In genomic region chr7:111162692-111163091, GRCh38 we compare ENCODE assay signal across 28 cellular contexts.
DNase-seq lines count a peak whose midpoint lies in the region; ATAC-seq, FAIRE-seq and TF ChIP-seq lines count a peak whose summit lies in the region.
"Had no signal": no experiment of that assay in that cellular context is flagged by ENCODE, and none has a peak within 500 bp of the region (broad histone marks: within the 10 kb centered on the region; RNA-seq: fewer than 3 reads in every experiment).

No MANE protein-coding gene starts in this region.

- no peaks in the 10 kb centered on the region for H3K79me2 ChIP-seq in GM23338 (replicated peaks; ENCODE audit: insufficient read depth)
- no peaks in the 10 kb centered on the region for H3K79me2 ChIP-seq in K562 (ENCODE audit: control insufficient read depth, insufficient read depth, low read length)

- H3K27me3 ChIP-seq in GM23338 (ENCODE audit: insufficient read depth) (no peaks in the 10 kb centered on the region), K562 (ENCODE audit: control insufficient read depth in 2 of 2, insufficient read depth in 2 of 2, low read length in 2 of 2) (no peaks in the 10 kb centered on the region), mesenchymal stem cell (ENCODE audit: control insufficient read depth in 1 of 2, insufficient read depth in 1 of 2, low read length in 2 of 2) (no peaks in the 10 kb centered on the region), WERI-Rb-1 (ENCODE audit: insufficient read depth, low read depth, severe bottlenecking) (no peaks in the 10 kb centered on the region)
- H3K27me3 ChIP-seq: BLaER1 had no signal

- H3K9me3 ChIP-seq in K562 (replicated peaks; ENCODE audit: control insufficient read depth, insufficient read depth, low read depth, low read length) (no peaks in the 10 kb centered on the region), mesenchymal stem cell (ENCODE audit: control insufficient read depth, low read length) (no peaks in the 10 kb centered on the region), WERI-Rb-1 (ENCODE audit: severe bottlenecking) (no peaks in the 10 kb centered on the region)
- H3K9me3 ChIP-seq: BLaER1 had no signal

- H3K36me3 Mint-ChIP-seq in GM23338 (ENCODE audit: low read depth) = no peaks in the 10 kb centered on the region

- no peak overlapping the region for H3K27ac Mint-ChIP-seq in GM23338
- H3K27ac Mint-ChIP-seq: H9; HFFc6; T-helper 1 cell treated with Interleukin-12 subunit alpha and Interleukin-12 subunit beta and Interleukin-4 antibody, amounts not matched to agents 30 μg/mL and 1 μg/mL, for 36 hours had no signal

- no peaks in the 10 kb centered on the region for H3K36me3 ChIP-seq in GM23338 (ENCODE audit: insufficient read depth)
- no peaks in the 10 kb centered on the region for H3K36me3 ChIP-seq in K562 (ENCODE audit: control insufficient read depth, insufficient read depth, low read length)
- H3K36me3 ChIP-seq in mesenchymal stem cell (ENCODE audit: control insufficient read depth in 1 of 2, insufficient read depth in 2 of 2, low read depth in 1 of 2, low read length in 2 of 2) = no peaks in the 10 kb centered on the region
- no peaks in the 10 kb centered on the region for H3K36me3 ChIP-seq in WERI-Rb-1
- H3K36me3 ChIP-seq: BLaER1 had no signal

- intact Hi-C loops in K562 (cut with micrococcal nuclease) = no loop called here

- H2BK120ac ChIP-seq in mesenchymal stem cell (ENCODE audit: low read depth, low read length) = no peak overlapping the region

- no peak for FAIRE-seq in K562 (lab: Jason Lieb, UNC)
- FAIRE-seq: GM12892 had no signal

- H3K4me1 ChIP-seq in GM23338 (ENCODE audit: insufficient read depth) = no peaks in the 10 kb centered on the region
- no peaks in the 10 kb centered on the region for H3K4me1 ChIP-seq in K562 (replicated peaks in 1 of 2; ENCODE audit: control insufficient read depth in 2 of 2, insufficient read depth in 2 of 2, low read length in 2 of 2)
- H3K4me1 ChIP-seq in mesenchymal stem cell (ENCODE audit: control insufficient read depth, insufficient read depth, low read depth, low read length) = no peaks in the 10 kb centered on the region

- peak overlapping the region in 1 of 2 experiments; percentile 52 for H2BK12ac ChIP-seq in mesenchymal stem cell (ENCODE audit: low read length in 2 of 2)

- H3K79me1 ChIP-seq in mesenchymal stem cell (replicated peaks; ENCODE audit: low read length, poor library complexity, severe bottlenecking) = peaks cover 2% of the 10 kb centered on the region

- H3K9me1 ChIP-seq in K562 (ENCODE audit: control insufficient read depth, insufficient read depth, low read length) = no peaks in the 10 kb centered on the region

- POLR2A ChIA-PET in K562 (lab: Yijun Ruan, JAX) = interaction anchor here (2.3 kb wide), 1 partner anchor 10 kb away, joined by 14 read pairs; no protein-coding TSS in a partner anchor

- ATAC-seq in GM23338 (peak; percentile 34; the same call in 1 of the 3 replicates), K562 (peak; percentile 60), HG03442 (IDR thresholded peaks at IDR 0.05; ENCODE audit: unreplicated experiment) (no peak), GM21529 (IDR thresholded peaks at IDR 0.05; ENCODE audit: unreplicated experiment) (no peak)

- no peak overlapping the region for H3K4me2 ChIP-seq in GM23338
- H3K4me2 ChIP-seq in K562 (ENCODE audit: insufficient read depth, low read length) = no peak overlapping the region
- no peak overlapping the region for H3K4me2 ChIP-seq in mesenchymal stem cell (ENCODE audit: low read length, poor library complexity, severe bottlenecking)
- H3K4me2 ChIP-seq: BLaER1, PC-9 had no signal

- no peak overlapping the region for H4K91ac ChIP-seq in mesenchymal stem cell (ENCODE audit: low read length)

- H2AFZ ChIP-seq in GM23338 = no peak overlapping the region
- no peak overlapping the region for H2AFZ ChIP-seq in K562 (ENCODE audit: low read depth, low read length)
- H2AFZ ChIP-seq in mesenchymal stem cell (ENCODE audit: low read depth, low read length) = peak overlapping the region; percentile 14
- H2AFZ ChIP-seq: PC-9 had no signal

- H3K23ac ChIP-seq in mesenchymal stem cell (ENCODE audit: low read length in 2 of 2) = no peak overlapping the region

- no peak overlapping the region for H2BK15ac ChIP-seq in mesenchymal stem cell (ENCODE audit: low read depth, poor library complexity, severe bottlenecking)

- DNase-seq in GM23338 (ENCODE audit: low spot score) = no peak
- peak; percentile 9 for DNase-seq in HuH-7.5 (ENCODE audit: low spot score)
- no peak for DNase-seq in K562 (ENCODE audit: extremely low read depth in 1 of 4, low spot score in 3 of 4)
- peak; percentile 12 for DNase-seq in mesenchymal stem cell
- no peak for DNase-seq in SK-N-DZ (ENCODE audit: low spot score)
- DNase-seq in WERI-Rb-1 = no peak
- DNase-seq: CD4-positive, CD25-positive, alpha-beta regulatory T cell; DMS153; DND-41; H9; HFFc6; Kasumi-1; MV-4-11; NCI-H1105 treated with DMSO at 0.1 percent for 48 hours; NCI-H146; NCI-H1930; NCI-H2107; NCI-H446; NCI-H526; NCI-H82; NK-92 treated with Interleukin-12 subunit alpha and Interleukin-12 subunit beta, amount 100 ng/mL, for 24 hours; PC-9; Right ventricle myocardium superior had no signal

- no peaks in the 10 kb centered on the region for H3F3A ChIP-seq in GM23338 (replicated peaks; ENCODE audit: low read depth)

- no peaks in the 10 kb centered on the region for H3K9me3 Mint-ChIP-seq in GM23338
- H3K9me3 Mint-ChIP-seq: H9; HFFc6; T-helper 1 cell treated with Interleukin-12 subunit alpha and Interleukin-12 subunit beta and Interleukin-4 antibody, amounts not matched to agents 30 μg/mL and 1 μg/mL, for 36 hours had no signal

- H3K4ac ChIP-seq in mesenchymal stem cell (ENCODE audit: low read depth in 1 of 2, low read length in 2 of 2) = no peak overlapping the region

- H3K14ac ChIP-seq in mesenchymal stem cell (ENCODE audit: low read length in 2 of 2) = no peak overlapping the region

- H3K4me1 Mint-ChIP-seq in GM23338 = peaks cover 3% of the 10 kb centered on the region; the same call in 1 of the 3 replicates
- H3K4me1 Mint-ChIP-seq: CD4-positive, CD25-positive, alpha-beta regulatory T cell; H9 had no signal

- no peaks in the 10 kb centered on the region for H3K9me2 ChIP-seq in GM23338 (ENCODE audit: insufficient read depth)

- TF ChIP-seq RAD21 in K562 (CRISPR knock-in tag; conservative IDR thresholded peaks at IDR 0.05 in 1 of 2, IDR thresholded peaks at IDR 0.05 in 1 of 2) = no peak

- H2AK5ac ChIP-seq in mesenchymal stem cell (ENCODE audit: low read length, severe bottlenecking) = no peak overlapping the region

- H4K20me1 ChIP-seq in GM23338 (replicated peaks; ENCODE audit: insufficient read depth) = no peaks in the 10 kb centered on the region
- H4K20me1 ChIP-seq in K562 (replicated peaks; ENCODE audit: control insufficient read depth, insufficient read depth, low read length) = no peaks in the 10 kb centered on the region
- H4K20me1 ChIP-seq: BLaER1 had no signal

- H3K27me3 Mint-ChIP-seq in GM23338 (ENCODE audit: insufficient read depth, low read depth, poor library complexity) = peaks cover 2% of the 10 kb centered on the region
- H3K27me3 Mint-ChIP-seq: CD4-positive, CD25-positive, alpha-beta regulatory T cell had no signal

- no peak overlapping the region for H3K9ac ChIP-seq in K562 (ENCODE audit: insufficient read depth in 1 of 2, low read depth in 2 of 2, low read length in 2 of 2)
- no peak overlapping the region for H3K9ac ChIP-seq in mesenchymal stem cell (ENCODE audit: low read length)
- H3K9ac ChIP-seq: BLaER1 had no signal

- TF ChIP-seq EP300 in K562 (IDR thresholded peaks at IDR 0.05; ENCODE audit: low read length) = no peak

- TF ChIP-seq CTCF in GM23338 (conservative IDR thresholded peaks at IDR 0.05; ENCODE audit: low read depth in 2 of 2) (no peak), K562 (IDR thresholded peaks at IDR 0.05 in 2 of 3, conservative IDR thresholded peaks at IDR 0.05 in 1 of 3; ENCODE audit: insufficient read depth in 2 of 3, low read depth in 1 of 3, low read length in 3 of 3) (no peak), WERI-Rb-1 (IDR thresholded peaks at IDR 0.05; ENCODE audit: low read depth, low read length) (no peak)

- H3K4me3 ChIP-seq in GM23338 (no peak overlapping the region), K562 (no peak overlapping the region), mesenchymal stem cell (ENCODE audit: insufficient read depth in 1 of 2, low read depth in 1 of 2, low read length in 2 of 2) (no peak overlapping the region), WERI-Rb-1 (ENCODE audit: low read depth, low read length) (no peak overlapping the region)
- H3K4me3 ChIP-seq: BLaER1, PC-9 had no signal

- no peak overlapping the region for H2BK5ac ChIP-seq in mesenchymal stem cell (ENCODE audit: low read depth, low read length, poor library complexity, severe bottlenecking)

- BruUV-seq in K562 (replicated peaks; lab: Mats Ljungman, UMichigan) = no TSS peak

- H3K27ac ChIP-seq in GM23338 (ENCODE audit: low read depth) = no peak overlapping the region
- no peak overlapping the region for H3K27ac ChIP-seq in K562 (ENCODE audit: extremely low read depth, low read depth, low read length)
- no peak overlapping the region for H3K27ac ChIP-seq in mesenchymal stem cell (ENCODE audit: low read length, poor library complexity, severe bottlenecking)
- no peak overlapping the region for H3K27ac ChIP-seq in WERI-Rb-1
- H3K27ac ChIP-seq: BLaER1, PC-9 had no signal

- CTCF ChIA-PET in K562 (lab: Yijun Ruan, JAX; ENCODE audit: low intra/inter-chr PET ratio) = no interaction called here

- 84% methylated on average over 3 of the region's 3 CpGs for WGBS in K562 (ENCODE audit: insufficient coverage, low coverage, missing lambda C conversion rate)
- WGBS in mesenchymal stem cell = 77% methylated on average over 3 of the region's 3 CpGs

- TF ChIP-seq POLR2A in K562 (conservative IDR thresholded peaks at IDR 0.05) = no peak

- H3K18ac ChIP-seq in mesenchymal stem cell (ENCODE audit: low read depth in 1 of 2, low read length in 2 of 2) = no peak overlapping the region

- no peak overlapping the region for H4K8ac ChIP-seq in mesenchymal stem cell (ENCODE audit: low read length)

- H3K4me3 Mint-ChIP-seq in GM23338 = no peak overlapping the region
- H3K4me3 Mint-ChIP-seq: CD4-positive, CD25-positive, alpha-beta regulatory T cell; H9; HFFc6; T-helper 1 cell treated with Interleukin-12 subunit alpha and Interleukin-12 subunit beta and Interleukin-4 antibody, amounts not matched to agents 30 μg/mL and 1 μg/mL, for 36 hours had no signal

- in situ Hi-C loops in K562 (cut with MboI) = no loop called here

TF ChIP-seq in GM23338, 12 proteins besides CTCF, POLR2A, EP300 and RAD21 (continues in another document):
- TF ChIP-seq EZH2phosphoT487 (IDR thresholded peaks at IDR 0.05; ENCODE audit: unreplicated experiment) = no peak
- no peak for TF ChIP-seq STAT1 (IDR thresholded peaks at IDR 0.05; ENCODE audit: unreplicated experiment)

TF ChIP-seq in K562, 482 proteins besides CTCF, POLR2A, EP300 and RAD21 (continues in another document):
- no peak for TF ChIP-seq E2F6 (IDR thresholded peaks at IDR 0.05; ENCODE audit: borderline replicate concordance in 1 of 2, extremely low read depth in 1 of 2, insufficient read depth in 1 of 2, insufficient read length in 1 of 2, low read depth in 1 of 2, low read length in 1 of 2, poor library complexity in 1 of 2, severe bottlenecking in 1 of 2)

Comparison
In these comparisons a context has a peak if more than half of its experiments do, and no peak if none do; other contexts are left out.
1. ATAC-seq: peak in GM23338 (single experiment) and K562 (single experiment); none in HG03442 (single experiment) and GM21529 (single experiment).
2. DNase-seq: peak in HuH-7.5 (single experiment) and mesenchymal stem cell (single experiment); none in GM23338 (single experiment), K562 (0 of 4), SK-N-DZ (single experiment) and WERI-Rb-1 (single experiment).